8 cellular contexts compared by ENCODE assay signal in genomic region chr10:91298224-91298862, GRCh38.
DNase-seq lines count a peak whose midpoint lies in the region; ATAC-seq and TF ChIP-seq lines count a peak whose summit lies in the region.

No MANE protein-coding gene starts in this region.

- DNase-seq in SIG-M5 treated with dmso at 0.1 percent for 504 hours (lab: John Stamatoyannopoulos, UW; ENCODE audit: unreplicated experiment) (peak; percentile 65), SIG-M5 (lab: John Stamatoyannopoulos, UW) (no peak), NCI-H2107 treated with DMSO at 0.1 percent for 48 hours (lab: John Stamatoyannopoulos, UW; ENCODE audit: unreplicated experiment) (peak; percentile 72), mammary epithelial cell (peak; percentile 69), iris pigment epithelial cell (ENCODE audit: low read depth) (peak; percentile 68)
- DNase-seq in stimulated activated CD4-positive, alpha-beta T cell treated with anti-CD3 and anti-CD28 coated beads, Interleukin-12 subunit alpha, Interleukin-12 subunit beta, amount 100 ng/mL, for 24 hours (ENCODE audit: low read depth in 2 of 2) = peak; percentile 66 to 73

- CTCF ChIA-PET in mammary epithelial cell (lab: Charles Lee; ENCODE audit: low non-redundant PET) = interaction anchor here (0.6 to 1.4 kb wide), 9 partner anchors 18 to 1266 kb away, joined by 3 to 15 read pairs (median 4); no protein-coding TSS in a partner anchor

- dilution Hi-C loops in mammary epithelial cell (cut with HindIII; ENCODE audit: low sequenced_read_pairs) = no loop called here

- in situ Hi-C loops in mammary epithelial cell (cut with MboI; ENCODE audit: low sequenced_read_pairs in 2 of 2) = loop anchor here (5.0 to 25.0 kb wide), 5 partner anchors 66 to 439 kb away; partner anchors contain the start of gene PPP1R3C (in 1 of the 2)

- H3K36me3 ChIP-seq in mammary epithelial cell (ENCODE audit: insufficient read depth, low read length) = no peaks in the 10 kb centered on the region

- H3K27ac ChIP-seq in mammary epithelial cell (ENCODE audit: insufficient read depth, low read depth, low read length) = no peak overlapping the region

- H3K9ac ChIP-seq in mammary epithelial cell (ENCODE audit: insufficient read depth, low read length) = no peak overlapping the region

- intact Hi-C loops in mammary epithelial cell (cut with micrococcal nuclease) = loop anchor here (1.0 to 5.0 kb wide), 12 partner anchors 72 to 447 kb away; partner anchors contain the start of gene HECTD2

- peak overlapping the region; percentile 73 for H3K4me2 ChIP-seq in mammary epithelial cell (ENCODE audit: insufficient read depth, low read depth, low read length)

- H3K79me2 ChIP-seq in mammary epithelial cell (ENCODE audit: insufficient read depth, low read length) = no peaks in the 10 kb centered on the region

- H2AFZ ChIP-seq in mammary epithelial cell (ENCODE audit: low read depth, low read length) = peak overlapping the region; percentile 83

- H3K4me3 ChIP-seq in WI38 (ENCODE audit: low read depth, low read length) (peak overlapping the region; percentile 49), mammary epithelial cell (replicated peaks in 1 of 3; ENCODE audit: insufficient read depth in 1 of 3, low read depth in 2 of 3, low read length in 3 of 3) (peak overlapping the region in 2 of 3 experiments; percentile 18 to 47)

- H3K27me3 ChIP-seq in mammary epithelial cell (ENCODE audit: insufficient read depth, low read length) = no peaks in the 10 kb centered on the region

- no peaks in the 10 kb centered on the region for H4K20me1 ChIP-seq in mammary epithelial cell (ENCODE audit: insufficient read depth, low read length)

- H3K4me1 ChIP-seq in mammary epithelial cell (ENCODE audit: insufficient read depth, low read length) = peaks cover 5% of the 10 kb centered on the region

- WGBS in mammary epithelial cell (ENCODE audit: low coverage, missing lambda C conversion rate) = 3% methylated on average over 21 of the region's 23 CpGs

- BruUV-seq in mammary epithelial cell (replicated peaks; lab: Mats Ljungman, UMichigan) = no TSS peak

- peak; percentile 55 for ATAC-seq in HG03060 (IDR thresholded peaks at IDR 0.05; ENCODE audit: low read depth, unreplicated experiment)

- TF ChIP-seq CTCF in WI38 (IDR thresholded peaks at IDR 0.05; ENCODE audit: low read depth, low read length) (peak; percentile 93), mammary epithelial cell (conservative IDR thresholded peaks at IDR 0.05 in 1 of 2, IDR thresholded peaks at IDR 0.05 in 1 of 2; ENCODE audit: extremely low read depth in 1 of 2, insufficient read depth in 1 of 2, low read depth in 1 of 2, low read length in 2 of 2) (peak; percentile 83 to 99)

- no peaks in the 10 kb centered on the region for H3K9me3 ChIP-seq in mammary epithelial cell (replicated peaks; ENCODE audit: insufficient read depth, low read length)
